Comparison of ENCODE assay signal across 8 cellular contexts in genomic region chr5:141040093-141040762, GRCh38. TPM values are rescaled to one million over a fixed set of nuclear protein-coding genes. Genes with fewer than 3 reads are reported as not detected.
A peak's percentile ranks its signal among the peaks of the same experiment; 100 is the strongest.
DNase-seq lines count a peak whose midpoint lies in the region; ATAC-seq and TF ChIP-seq lines count a peak whose summit lies in the region.

No MANE protein-coding gene starts in this region.

- H3K36me3 Mint-ChIP-seq in progenitor cell of endocrine pancreas (ENCODE audit: insufficient read depth) (no peaks in the 10 kb centered on the region), T-cell (no peaks in the 10 kb centered on the region)

- POLR2A ChIA-PET in T-cell (lab: Charles Lee): no interaction called here

- peaks cover 20% of the 10 kb centered on the region for H3K27me3 Mint-ChIP-seq in progenitor cell of endocrine pancreas
- peaks cover 9 to 13% of the 10 kb centered on the region in 2 donors for H3K27me3 Mint-ChIP-seq in T-cell

- DNase-seq in 8988T: peak; percentile 28
- DNase-seq in KBM-7: peak; percentile 27
- no peak for DNase-seq in RWPE2 (ENCODE audit: low spot score)
- peak; percentile 28 for DNase-seq in left cardiac atrium
- DNase-seq in progenitor cell of endocrine pancreas (ENCODE audit: low spot score, unreplicated experiment): peak; percentile 41
- no peak for DNase-seq in T-cell

- H3K4me3 Mint-ChIP-seq in progenitor cell of endocrine pancreas (ENCODE audit: low read depth): no peak overlapping the region
- no peak overlapping the region for H3K4me3 Mint-ChIP-seq in T-cell

- intact Hi-C loops in left cardiac atrium (cut with DNase I): loop anchor here in 1 of 2 donors (10.0 kb wide), 3 partner anchors 155 to 675 kb away; partner anchors contain the start of genes PCDHA10, PCDHA13 and SLC4A9

- H3K27me3 ChIP-seq in RWPE2 (ENCODE audit: insufficient read depth, poor library complexity, severe bottlenecking): no peaks in the 10 kb centered on the region

- peak overlapping the region; percentile 43 for H3K4me3 ChIP-seq in RWPE2 (ENCODE audit: severe bottlenecking)

- H3K9me3 ChIP-seq in RWPE2 (ENCODE audit: severe bottlenecking): no peaks in the 10 kb centered on the region

- in situ Hi-C loops in KBM-7 (cut with MboI; ENCODE audit: low pct_unique_long_range_greater_than_20kb, low sequenced_read_pairs): loop anchor here (25.0 kb wide), 1 partner anchor 178 kb away; the partner anchor contains the start of genes PCDHA10 and PCDHA11

- no peaks in the 10 kb centered on the region for H3K36me3 ChIP-seq in RWPE2 (ENCODE audit: low read depth)

- peak; percentile 74 for ATAC-seq in RWPE2 (ENCODE audit: low read depth)
- peak; percentile 78 to 90 for ATAC-seq in left cardiac atrium
- no peak for ATAC-seq in GM18868 (IDR thresholded peaks at IDR 0.05; ENCODE audit: unreplicated experiment)
- ATAC-seq in T-cell (replicated peaks in 1 of 4): no peak
- ATAC-seq in HG03520 (IDR thresholded peaks at IDR 0.05; ENCODE audit: unreplicated experiment): no peak

- no peak overlapping the region for H3K27ac Mint-ChIP-seq in progenitor cell of endocrine pancreas
- H3K27ac Mint-ChIP-seq in T-cell: no peak overlapping the region

- TF ChIP-seq CTCF in RWPE2 (IDR thresholded peaks at IDR 0.05; ENCODE audit: poor library complexity, severe bottlenecking) (peak; percentile 82), progenitor cell of endocrine pancreas (IDR thresholded peaks at IDR 0.05; ENCODE audit: unreplicated experiment) (peak; percentile 82)

- no peaks in the 10 kb centered on the region for H3K4me1 Mint-ChIP-seq in progenitor cell of endocrine pancreas (ENCODE audit: low read depth)
- no peaks in the 10 kb centered on the region for H3K4me1 Mint-ChIP-seq in T-cell

- CTCF ChIA-PET in T-cell (lab: Charles Lee): no interaction called here

- peaks cover 9% of the 10 kb centered on the region for H3K4me1 ChIP-seq in RWPE2 (ENCODE audit: insufficient read depth, poor library complexity, severe bottlenecking)

- no peaks in the 10 kb centered on the region for H3K9me3 Mint-ChIP-seq in progenitor cell of endocrine pancreas (ENCODE audit: low read depth)
- peaks cover 0 to 5% (median 3%) of the 10 kb centered on the region in 3 donors for H3K9me3 Mint-ChIP-seq in T-cell

- H3K27ac ChIP-seq in RWPE2 (ENCODE audit: poor library complexity, severe bottlenecking): peak overlapping the region; percentile 42

RNA-seq across cellular contexts. Expression of gene PCDHB1, which starts 10.9 kb away (rescaled TPM):
- not detected for total RNA-seq in left cardiac atrium
- total RNA-seq in progenitor cell of endocrine pancreas: 0.29 and 0.31 TPM in 2 replicates
- not detected for total RNA-seq in T-cell

RNA-seq across cellular contexts. Expression of gene PCDHB2, which starts 54.2 kb away (rescaled TPM):
- total RNA-seq in left cardiac atrium (1 to 10 TPM; 2.9 to 3.1 TPM), progenitor cell of endocrine pancreas (75.5 and 80.4 TPM in 2 replicates), T-cell (1 to 10 TPM in 1 of 5 donors, under 1 TPM in 1, not detected in 3; 0.09 to 1.4 TPM)

Comparison
In these comparisons a context has a peak if more than half of its experiments do, and no peak if none do; other contexts are left out.
1. DNase-seq: peak in 8988T (single experiment), KBM-7 (single experiment), left cardiac atrium (single experiment) and progenitor cell of endocrine pancreas (single experiment); none in RWPE2 (single experiment) and T-cell (0 of 34).
2. ATAC-seq: peak in RWPE2 (single experiment) and left cardiac atrium (2 of 2); none in GM18868 (single experiment), T-cell (0 of 4) and HG03520 (single experiment).
3. RNA of gene PCDHB2, which starts 54.2 kb away (total RNA-seq): 75.5 to 80.4 TPM in progenitor cell of endocrine pancreas; 2.9 to 3.1 TPM in left cardiac atrium and 0.09 to 1.4 TPM in T-cell; every median in the first group is over 10 times any median in the second.